1 cellular context compared by ENCODE assay signal in genomic region chr4:153785830-153786721, GRCh38.
A peak's percentile ranks its signal among the peaks of the same experiment; 100 is the strongest.
TF ChIP-seq lines count a peak whose summit lies in the region.

No MANE protein-coding gene starts in this region.

TF ChIP-seq in HepG2, 621 proteins besides CTCF, POLR2A, EP300 and RAD21:
- TF ChIP-seq FOXA3 (CRISPR knock-in tag; IDR thresholded peaks at IDR 0.05) (peak; percentile 25; the same call in 1 of the 2 replicates), ZNF879 (CRISPR knock-in tag; IDR thresholded peaks at IDR 0.05) (no peak), ZNF275 (CRISPR knock-in tag; IDR thresholded peaks at IDR 0.05; ENCODE audit: borderline replicate concordance) (no peak), FOXA1 (IDR thresholded peaks at IDR 0.05) (no peak), FOXA1 (CRISPR knock-in tag; IDR thresholded peaks at IDR 0.05) (0 out of 2 replicates have a peak, but pooled peaks have one; percentile 18), STAG1 (CRISPR knock-in tag; IDR thresholded peaks at IDR 0.05) (peak; percentile 48), SMC3 (IDR thresholded peaks at IDR 0.05; ENCODE audit: low read length) (0 out of 2 replicates have a peak, but pooled peaks have one; percentile 6)
